ENCODE assay signal across 1 cellular context in genomic region chr1:36764796-36765195, GRCh38.
TF ChIP-seq lines count a peak whose summit lies in the region.

No MANE protein-coding gene starts in this region.

TF ChIP-seq in SK-N-SH, 30 proteins besides CTCF, POLR2A, EP300 and RAD21 (continued from another document):
- TF ChIP-seq USF2 (IDR thresholded peaks at IDR 0.05; ENCODE audit: borderline replicate concordance, low read depth, low read length) (no peak), ELF1 (IDR thresholded peaks at IDR 0.05) (no peak), NRF1 (IDR thresholded peaks at IDR 0.05; ENCODE audit: low read depth, low read length) (no peak), SIN3A (IDR thresholded peaks at IDR 0.05; ENCODE audit: borderline replicate concordance, low read depth, low read length) (no peak)
- TF ChIP-seq, protein P1, sequence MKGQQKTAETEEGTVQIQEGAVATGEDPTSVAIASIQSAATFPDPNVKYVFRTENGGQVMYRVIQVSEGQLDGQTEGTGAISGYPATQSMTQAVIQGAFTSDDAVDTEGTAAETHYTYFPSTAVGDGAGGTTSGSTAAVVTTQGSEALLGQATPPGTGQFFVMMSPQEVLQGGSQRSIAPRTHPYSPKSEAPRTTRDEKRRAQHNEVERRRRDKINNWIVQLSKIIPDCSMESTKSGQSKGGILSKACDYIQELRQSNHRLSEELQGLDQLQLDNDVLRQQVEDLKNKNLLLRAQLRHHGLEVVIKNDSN (IDR thresholded peaks at IDR 0.05; ENCODE audit: borderline replicate concordance, low read depth): no peak
- TF ChIP-seq, protein P2, sequence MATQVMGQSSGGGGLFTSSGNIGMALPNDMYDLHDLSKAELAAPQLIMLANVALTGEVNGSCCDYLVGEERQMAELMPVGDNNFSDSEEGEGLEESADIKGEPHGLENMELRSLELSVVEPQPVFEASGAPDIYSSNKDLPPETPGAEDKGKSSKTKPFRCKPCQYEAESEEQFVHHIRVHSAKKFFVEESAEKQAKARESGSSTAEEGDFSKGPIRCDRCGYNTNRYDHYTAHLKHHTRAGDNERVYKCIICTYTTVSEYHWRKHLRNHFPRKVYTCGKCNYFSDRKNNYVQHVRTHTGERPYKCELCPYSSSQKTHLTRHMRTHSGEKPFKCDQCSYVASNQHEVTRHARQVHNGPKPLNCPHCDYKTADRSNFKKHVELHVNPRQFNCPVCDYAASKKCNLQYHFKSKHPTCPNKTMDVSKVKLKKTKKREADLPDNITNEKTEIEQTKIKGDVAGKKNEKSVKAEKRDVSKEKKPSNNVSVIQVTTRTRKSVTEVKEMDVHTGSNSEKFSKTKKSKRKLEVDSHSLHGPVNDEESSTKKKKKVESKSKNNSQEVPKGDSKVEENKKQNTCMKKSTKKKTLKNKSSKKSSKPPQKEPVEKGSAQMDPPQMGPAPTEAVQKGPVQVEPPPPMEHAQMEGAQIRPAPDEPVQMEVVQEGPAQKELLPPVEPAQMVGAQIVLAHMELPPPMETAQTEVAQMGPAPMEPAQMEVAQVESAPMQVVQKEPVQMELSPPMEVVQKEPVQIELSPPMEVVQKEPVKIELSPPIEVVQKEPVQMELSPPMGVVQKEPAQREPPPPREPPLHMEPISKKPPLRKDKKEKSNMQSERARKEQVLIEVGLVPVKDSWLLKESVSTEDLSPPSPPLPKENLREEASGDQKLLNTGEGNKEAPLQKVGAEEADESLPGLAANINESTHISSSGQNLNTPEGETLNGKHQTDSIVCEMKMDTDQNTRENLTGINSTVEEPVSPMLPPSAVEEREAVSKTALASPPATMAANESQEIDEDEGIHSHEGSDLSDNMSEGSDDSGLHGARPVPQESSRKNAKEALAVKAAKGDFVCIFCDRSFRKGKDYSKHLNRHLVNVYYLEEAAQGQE (IDR thresholded peaks at IDR 0.05; ENCODE audit: low read depth, low read length): no peak
